Comparison of ENCODE assay signal across 23 cellular contexts in genomic region chr7:156080046-156080445, GRCh38.
"Had no signal": no experiment of that assay in that cellular context is flagged by ENCODE, and none has a peak within 500 bp of the region (broad histone marks: within the 10 kb centered on the region; RNA-seq: fewer than 3 reads in every experiment).

No MANE protein-coding gene starts in this region.

- ATAC-seq: left colon; left lung; lower lobe of right lung; natural killer cell; pancreas; psoas muscle; stimulated activated effector memory CD8-positive, alpha-beta T cell treated with anti-CD3 and anti-CD28 coated beads, Interleukin-12 subunit alpha, Interleukin-12 subunit beta, amount 100 ng/mL, for 72 hours had no signal

- H3K27ac ChIP-seq: left lung, lower lobe of right lung, pancreas, psoas muscle, right atrium auricular region, right lobe of liver, skin epidermis, suprapubic skin, thoracic aorta, tibial artery, vagina had no signal

- DNase-seq: hippocampal formation; immature natural killer cell; kidney; left colon; left lung; lower lobe of right lung; mammary epithelial cell; mesendoderm; naive B cell; natural killer cell; nephron progenitor cell; pancreas; psoas muscle; stimulated activated CD4-positive, alpha-beta T cell treated with anti-CD3 and anti-CD28 coated beads, Interleukin-4, amount 100 ng/mL, for 24 hours; stimulated activated naive CD4-positive, alpha-beta T cell had no signal

- H3K9me3 ChIP-seq: left lung, lower lobe of right lung, pancreas, psoas muscle, right atrium auricular region, right lobe of liver, suprapubic skin, thoracic aorta, tibial artery, vagina had no signal

- H3K4me3 ChIP-seq: left lung, lower lobe of right lung, pancreas, psoas muscle, right atrium auricular region, right lobe of liver, skin epidermis, suprapubic skin, thoracic aorta, tibial artery, vagina had no signal

- H3K4me1 ChIP-seq: left lung, lower lobe of right lung, pancreas, psoas muscle, right atrium auricular region, right lobe of liver, suprapubic skin, tibial artery, vagina had no signal

- H3K36me3 ChIP-seq: left lung, lower lobe of right lung, pancreas, right atrium auricular region, right lobe of liver, suprapubic skin, thoracic aorta, tibial artery, vagina had no signal

- H3K27me3 ChIP-seq: pancreas, right atrium auricular region, right lobe of liver, suprapubic skin, tibial artery, vagina had no signal
